ENCODE assay signal across 8 cellular contexts in the genomic region with DNA sequence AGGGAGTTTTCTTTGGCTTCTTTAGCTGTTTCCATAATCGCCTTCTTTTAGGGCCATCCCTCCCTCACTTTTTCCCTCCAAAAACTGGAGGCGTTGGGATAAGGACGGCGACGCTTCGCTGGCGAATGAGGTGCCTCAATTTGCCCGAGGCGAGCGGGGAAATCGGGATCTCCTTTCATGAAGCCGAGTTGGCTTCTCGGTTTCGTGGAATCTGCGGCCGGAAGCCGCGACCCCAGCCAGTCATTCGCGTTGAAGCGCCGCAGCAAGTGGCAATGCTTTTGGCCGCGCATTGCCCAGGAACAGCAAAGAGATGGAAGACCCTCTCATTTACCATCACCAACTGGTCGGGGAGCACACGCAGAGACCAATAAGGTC. TPM values are rescaled to one million over a fixed set of nuclear protein-coding genes. Genes with fewer than 3 reads are reported as not detected.
A peak's percentile ranks its signal among the peaks of the same experiment; 100 is the strongest.
DNase-seq lines count a peak whose midpoint lies in the region; ATAC-seq, FAIRE-seq and TF ChIP-seq lines count a peak whose summit lies in the region.

No MANE protein-coding gene starts in this region.

- peak; percentile 6 to 23 (median 16) for ATAC-seq in pancreas
- no peak for ATAC-seq in HG02852 (IDR thresholded peaks at IDR 0.05; ENCODE audit: unreplicated experiment)
- ATAC-seq in HG03571 (IDR thresholded peaks at IDR 0.05; ENCODE audit: unreplicated experiment): no peak
- ATAC-seq in HG03108 (IDR thresholded peaks at IDR 0.05; ENCODE audit: unreplicated experiment): no peak

- peaks cover 97% of the 10 kb centered on the region for H3K27me3 Mint-ChIP-seq in endodermal cell (ENCODE audit: insufficient read depth)

- H3K4me3 Mint-ChIP-seq in endodermal cell: peak overlapping the region; percentile 77

- no peaks in the 10 kb centered on the region for H3K9me3 ChIP-seq in endodermal cell (ENCODE audit: control insufficient read depth, low read length)
- H3K9me3 ChIP-seq in pancreas: no peaks in the 10 kb centered on the region

- H3K27ac Mint-ChIP-seq in endodermal cell: no peak overlapping the region

- H3K4me1 Mint-ChIP-seq in endodermal cell: peaks cover 38% of the 10 kb centered on the region

- H3K4me1 ChIP-seq in endodermal cell (ENCODE audit: control insufficient read depth, insufficient read depth, low read length): peaks cover 7% of the 10 kb centered on the region
- peaks cover 0 to 3% (median 0%) of the 10 kb centered on the region in 3 donors for H3K4me1 ChIP-seq in pancreas

- intact Hi-C loops in pancreas (cut with DNase I): no loop called here

- FAIRE-seq in pancreas (lab: Jason Lieb, UNC): no peak

- H3K27ac ChIP-seq in endodermal cell (ENCODE audit: low read depth, low read length) (no peak overlapping the region), pancreas (no peak overlapping the region)

- no peaks in the 10 kb centered on the region for H3K9me3 Mint-ChIP-seq in endodermal cell

- peak overlapping the region; percentile 48 for H3K9ac ChIP-seq in endodermal cell (ENCODE audit: extremely low read depth, low read length, poor library complexity, severe bottlenecking)

- H3K4me3 ChIP-seq in LNCaP clone FGC (ENCODE audit: low read depth, low read length) (peak overlapping the region; percentile 51), endodermal cell (ENCODE audit: low read length) (peak overlapping the region; percentile 84), pancreas (peak overlapping the region; percentile 42 to 56 (median 52))

- 0% methylated on average over 7 to 26 of the region's 26 CpGs for WGBS in endodermal cell (ENCODE audit: insufficient coverage in 1 of 2, insufficient read length in 1 of 2), 2 experiments
- 2% methylated on average over 26 of the region's 26 CpGs for WGBS in pancreas, 2 donors

- TF ChIP-seq CTCF in LNCaP clone FGC (IDR thresholded peaks at IDR 0.05; ENCODE audit: control insufficient read depth, extremely low read depth, insufficient read depth): no peak
- TF ChIP-seq CTCF in endodermal cell (conservative IDR thresholded peaks at IDR 0.05): no peak
- TF ChIP-seq CTCF in pancreas (IDR thresholded peaks at IDR 0.05): no peak

- H3K27me3 ChIP-seq in endodermal cell (ENCODE audit: control insufficient read depth, insufficient read depth, low read length, poor library complexity, severe bottlenecking): peaks cover 98% of the 10 kb centered on the region
- H3K27me3 ChIP-seq in pancreas: peaks cover 6 to 39% (median 14%) of the 10 kb centered on the region in 4 donors

- DNase-seq in DMS114 treated with DMSO at 0.1 percent for 48 hours (lab: John Stamatoyannopoulos, UW; ENCODE audit: unreplicated experiment) (peak; percentile 42), LNCaP clone FGC (ENCODE audit: low read depth) (no peak), endodermal cell (peak; percentile 67), pancreas (peak in 2 of 6 donors; percentile 42 to 61), RPMI8226 (no peak)

- H3K36me3 Mint-ChIP-seq in endodermal cell (ENCODE audit: low read depth): no peaks in the 10 kb centered on the region

- no peaks in the 10 kb centered on the region for H3K36me3 ChIP-seq in endodermal cell (ENCODE audit: control insufficient read depth, insufficient read depth, low read length)
- H3K36me3 ChIP-seq in pancreas: no peaks in the 10 kb centered on the region

RNA-seq across cellular contexts. Expression of gene SIX1, which starts 8.3 kb away (rescaled TPM):
- total RNA-seq in endodermal cell (under 1 TPM in 1 of 2 donors, not detected in 1; 0.13 TPM), pancreas (under 1 TPM in 3 of 6 donors, not detected in 3; 0.06 to 0.09 (median 0.06) TPM)
- polyA plus RNA-seq in endodermal cell (2013, experiment 1 of 2): 4.8 TPM
- polyA plus RNA-seq in endodermal cell (2013, experiment 2 of 2): 4.9 TPM
- polyA plus RNA-seq in pancreas: under 1 TPM in 1 of 2 donors, not detected in 1; 0.08 TPM

Comparison
In these comparisons a context has a peak if more than half of its experiments do, and no peak if none do; other contexts are left out.
1. DNase-seq: peak in DMS114 treated with DMSO at 0.1 percent for 48 hours (single experiment) and endodermal cell (single experiment); none in LNCaP clone FGC (single experiment) and RPMI8226 (single experiment).
2. ATAC-seq: peak in pancreas (4 of 4); none in HG02852 (single experiment), HG03571 (single experiment) and HG03108 (single experiment).
3. Peak in every context shown above with its lines, with median percentiles within 50 percentile points of each other: H3K4me3 ChIP-seq.